8 cellular contexts compared by ENCODE assay signal in genomic region chr19:1239796-1240737, GRCh38. TPM values are rescaled to one million over a fixed set of nuclear protein-coding genes. Genes with fewer than 3 reads are reported as not detected.
DNase-seq lines count a peak whose midpoint lies in the region; FAIRE-seq and TF ChIP-seq lines count a peak whose summit lies in the region.

No MANE protein-coding gene starts in this region.

- H3K27me3 ChIP-seq in tibial artery = peaks cover 0 to 11% of the 10 kb centered on the region in 2 donors

- TF ChIP-seq CTCF in NB4 (IDR thresholded peaks at IDR 0.05; ENCODE audit: low read depth, low read length) = peak; percentile 24
- peak; percentile 85 to 97 for TF ChIP-seq CTCF in tibial artery (IDR thresholded peaks at IDR 0.05)

- intact Hi-C loops in cardiac septum (cut with DNase I) = loop anchor here (2.0 to 5.0 kb wide), 2 partner anchors 19 to 313 kb away; partner anchors contain the start of gene ARID3A
- intact Hi-C loops in tibial artery (cut with DNase I; ENCODE audit: low total_unique reads) = loop anchor here (1.0 to 5.0 kb wide), 3 partner anchors 127 to 252 kb away; partner anchors contain the start of genes GPX4, PCSK4 and REEP6

- H3K27ac ChIP-seq in tibial artery = peak overlapping the region; percentile 98 to 99

- H3K4me3 ChIP-seq in NB4 (ENCODE audit: low read depth, low read length) (peak overlapping the region; percentile 28), tibial artery (peak overlapping the region; percentile 27 to 45)

- DNase-seq in AG20443 (ENCODE audit: low spot score) (peak; percentile 100), GM19239 (ENCODE audit: insufficient read length, low spot score) (peak; percentile 100), NB4 (ENCODE audit: low read depth) (peak; percentile 85), SW480 (ENCODE audit: low spot score) (peak; percentile 71), cardiac septum (ENCODE audit: low spot score) (peak; percentile 93), pons (ENCODE audit: low spot score) (peak; percentile 77), tibial artery (peak; percentile 81 to 93)
- peak; percentile 85 for DNase-seq in activated naive CD8-positive, alpha-beta T cell treated with anti-CD3 and anti-CD28 coated beads, Interleukin-2, amount 50 U/mL, for 16 hours (ENCODE audit: low read depth, low spot score)

- H3K4me1 ChIP-seq in tibial artery = peaks cover 12 to 76% (median 67%) of the 10 kb centered on the region in 4 donors

- FAIRE-seq in GM19239 (lab: Jason Lieb, UNC) = peak; percentile 14

- H3K9me3 ChIP-seq in tibial artery = no peaks in the 10 kb centered on the region

- no peak for TF ChIP-seq POLR2A in NB4 (IDR thresholded peaks at IDR 0.05; ENCODE audit: extremely low read depth, insufficient read length)

- H3K36me3 ChIP-seq in tibial artery = peaks cover 0 to 4% (median 0%) of the 10 kb centered on the region in 3 donors

RNA-seq across cellular contexts. Expression of gene ATP5F1D, which starts 1.5 kb away (rescaled TPM):
- 486 TPM for total RNA-seq in cardiac septum

RNA-seq across cellular contexts. Expression of gene CBARP, which starts 2.3 kb away (rescaled TPM):
- total RNA-seq in cardiac septum = 1.9 TPM

RNA-seq across cellular contexts. Expression of gene MIDN, which starts 8.3 kb away (rescaled TPM):
- total RNA-seq in cardiac septum = 97.5 TPM

RNA-seq across cellular contexts. Expression of gene CIRBP, which starts 29.1 kb away (rescaled TPM):
- 318 TPM for total RNA-seq in cardiac septum

RNA-seq across cellular contexts. Expression of gene STK11, which starts 34.5 kb away (rescaled TPM):
- total RNA-seq in cardiac septum = 49.7 TPM

Comparison
In these comparisons a context has a peak if more than half of its experiments do, and no peak if none do; other contexts are left out.
1. Peak in every context shown above with its lines: DNase-seq, H3K4me3 ChIP-seq and H3K27ac ChIP-seq.